ENCODE assay signal across 16 cellular contexts in the genomic region with DNA sequence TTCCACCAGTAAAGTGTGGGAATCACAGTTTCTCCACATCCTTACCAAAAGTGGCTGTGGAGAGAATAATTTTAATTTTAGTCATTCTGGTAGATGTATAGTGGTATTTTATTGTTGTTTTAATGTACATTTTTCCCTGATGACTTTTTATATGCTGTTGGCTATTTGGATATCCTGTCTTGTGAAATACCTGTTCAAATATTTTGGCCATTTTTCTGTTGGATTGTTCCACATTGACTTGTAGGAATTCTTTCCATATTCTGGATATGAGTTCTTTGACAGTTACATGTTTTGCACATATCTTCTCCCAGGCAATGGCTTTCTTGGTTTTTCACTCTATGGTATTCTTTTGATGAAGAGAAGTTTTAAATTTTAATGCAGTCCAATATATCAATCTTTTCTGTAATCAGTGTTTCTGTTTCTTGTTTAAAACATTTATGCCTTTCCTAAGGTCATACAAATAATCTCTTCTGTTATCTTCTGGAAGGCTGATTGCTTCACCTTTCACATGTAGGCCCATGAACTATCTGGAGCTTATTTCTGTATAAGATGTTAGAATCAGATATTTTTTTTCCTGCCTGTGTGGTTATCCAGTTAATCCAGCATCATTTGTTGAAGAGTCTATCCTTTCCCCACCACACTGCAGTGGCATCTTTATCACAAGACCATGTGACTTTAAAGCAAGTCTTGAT. TPM values are rescaled to one million over a fixed set of nuclear protein-coding genes. Genes with fewer than 3 reads are reported as not detected.
A peak's percentile ranks its signal among the peaks of the same experiment; 100 is the strongest.
DNase-seq lines count a peak whose midpoint lies in the region; ATAC-seq and TF ChIP-seq lines count a peak whose summit lies in the region.
"Had no signal": no experiment of that assay in that cellular context is flagged by ENCODE, and none has a peak within 500 bp of the region (broad histone marks: within the 10 kb centered on the region; RNA-seq: fewer than 3 reads in every experiment).

No MANE protein-coding gene starts in this region.

- DNase-seq in ELR (ENCODE audit: low read depth) (peak; percentile 82), RWPE2 (ENCODE audit: low spot score) (no peak), fibroblast of mammary gland (ENCODE audit: low read depth) (peak; percentile 5), progenitor cell of endocrine pancreas (ENCODE audit: low spot score, unreplicated experiment) (no peak), NCI-H524 treated with DMSO at 0.1 percent for 48 hours (lab: John Stamatoyannopoulos, UW) (no peak), NCI-H2081 treated with DMSO at 0.1 percent for 48 hours (lab: John Stamatoyannopoulos, UW) (no peak), HuH-7 (ENCODE audit: low spot score) (no peak)
- DNase-seq: activated CD4-positive, CD25-positive, alpha-beta regulatory T cell treated with anti-CD3 and anti-CD28 coated beads, Interleukin-2, amount 50 U/mL, for 72 hours; activated naive CD4-positive, alpha-beta T cell treated with anti-CD3 and anti-CD28 coated beads for 36 hours; activated T-cell treated with anti-CD3 and anti-CD28 coated beads, Interleukin-2, amount 50 U/mL, for 4 hours; NCI-H1436 treated with DMSO at 0.1 percent for 48 hours; NCI-H2227 treated with DMSO at 0.1 percent for 48 hours; stimulated activated CD4-positive, alpha-beta T cell treated with anti-CD3 and anti-CD28 coated beads, Interleukin-12 subunit alpha, Interleukin-12 subunit beta, amount 100 ng/mL, for 4 hours; testis had no signal

- no peaks in the 10 kb centered on the region for H3K9me3 Mint-ChIP-seq in progenitor cell of endocrine pancreas (ENCODE audit: low read depth)
- H3K9me3 Mint-ChIP-seq: activated naive CD4-positive, alpha-beta T cell treated with anti-CD3 and anti-CD28 coated beads for 36 hours; activated T-cell treated with anti-CD3 and anti-CD28 coated beads, Interleukin-2, amount 50 U/mL, for 4 hours had no signal

- H3K27ac Mint-ChIP-seq in progenitor cell of endocrine pancreas: no peak overlapping the region
- H3K27ac Mint-ChIP-seq: activated naive CD4-positive, alpha-beta T cell treated with anti-CD3 and anti-CD28 coated beads for 36 hours had no signal

- no peak overlapping the region for H3K4me3 Mint-ChIP-seq in progenitor cell of endocrine pancreas (ENCODE audit: low read depth)
- H3K4me3 Mint-ChIP-seq: activated naive CD4-positive, alpha-beta T cell treated with anti-CD3 and anti-CD28 coated beads for 36 hours; activated T-cell treated with anti-CD3 and anti-CD28 coated beads, Interleukin-2, amount 50 U/mL, for 4 hours had no signal

- H3K27me3 ChIP-seq in RWPE2 (ENCODE audit: insufficient read depth, poor library complexity, severe bottlenecking): no peaks in the 10 kb centered on the region
- no peaks in the 10 kb centered on the region for H3K27me3 ChIP-seq in skeletal muscle satellite cell (ENCODE audit: control insufficient read depth, insufficient read depth, low read length)
- H3K27me3 ChIP-seq: esophagus muscularis mucosa, testis had no signal

- H3K4me2 ChIP-seq in skeletal muscle satellite cell (ENCODE audit: low read length): peak overlapping the region; percentile 53

- peak; percentile 85 for ATAC-seq in RWPE2 (ENCODE audit: low read depth)
- ATAC-seq: activated T-cell treated with anti-CD3 and anti-CD28 coated beads, Interleukin-2, amount 50 U/mL, for 4 hours had no signal

- no peak overlapping the region for H3K4me3 ChIP-seq in RWPE2 (ENCODE audit: severe bottlenecking)
- H3K4me3 ChIP-seq in fibroblast of mammary gland (ENCODE audit: control insufficient read depth, low read depth, low read length): no peak overlapping the region
- H3K4me3 ChIP-seq in skeletal muscle satellite cell (ENCODE audit: low read length): peak overlapping the region; percentile 5
- H3K4me3 ChIP-seq: esophagus muscularis mucosa, testis had no signal

- H3K4me1 ChIP-seq in RWPE2 (ENCODE audit: insufficient read depth, poor library complexity, severe bottlenecking): peaks cover 48% of the 10 kb centered on the region
- peaks cover 30% of the 10 kb centered on the region for H3K4me1 ChIP-seq in skeletal muscle satellite cell (ENCODE audit: control insufficient read depth, insufficient read depth, low read length)

- H3K9ac ChIP-seq in skeletal muscle satellite cell (ENCODE audit: low read depth, low read length): no peak overlapping the region

- H3K27ac ChIP-seq in RWPE2 (ENCODE audit: poor library complexity, severe bottlenecking): peak overlapping the region; percentile 95
- H3K27ac ChIP-seq: esophagus muscularis mucosa, testis had no signal

- no peaks in the 10 kb centered on the region for H3K27me3 Mint-ChIP-seq in progenitor cell of endocrine pancreas

- H3K4me1 Mint-ChIP-seq in progenitor cell of endocrine pancreas (ENCODE audit: low read depth): peaks cover 18% of the 10 kb centered on the region

- H3K36me3 Mint-ChIP-seq in progenitor cell of endocrine pancreas (ENCODE audit: insufficient read depth): peaks cover 2% of the 10 kb centered on the region

- no peak for TF ChIP-seq CTCF in RWPE2 (IDR thresholded peaks at IDR 0.05; ENCODE audit: poor library complexity, severe bottlenecking)
- TF ChIP-seq CTCF in fibroblast of mammary gland (conservative IDR thresholded peaks at IDR 0.05; ENCODE audit: control insufficient read depth, insufficient read depth, low read depth, low read length): no peak
- TF ChIP-seq CTCF in progenitor cell of endocrine pancreas (IDR thresholded peaks at IDR 0.05; ENCODE audit: unreplicated experiment): no peak

- peaks cover 8% of the 10 kb centered on the region; the same call in 1 of the 2 replicates for H3K36me3 ChIP-seq in RWPE2 (ENCODE audit: low read depth)
- H3K36me3 ChIP-seq in skeletal muscle satellite cell (ENCODE audit: insufficient read depth, low read length): no peaks in the 10 kb centered on the region
- H3K36me3 ChIP-seq: esophagus muscularis mucosa had no signal

- H3K9me3 ChIP-seq in RWPE2 (ENCODE audit: severe bottlenecking) (no peaks in the 10 kb centered on the region), skeletal muscle satellite cell (replicated peaks; ENCODE audit: low read length) (no peaks in the 10 kb centered on the region)
- H3K9me3 ChIP-seq: esophagus muscularis mucosa, testis had no signal

RNA-seq across cellular contexts. Expression of a gene that starts 19.0 kb away (rescaled TPM):
- total RNA-seq in skeletal muscle satellite cell (2012; rRNA removed): 12.2 and 15.0 TPM in 2 replicates
- 26.6 and 28.9 TPM in 2 replicates for total RNA-seq in progenitor cell of endocrine pancreas

Comparison
In these comparisons a context has a peak if more than half of its experiments do, and no peak if none do; other contexts are left out.
1. DNase-seq: peak in ELR (single experiment) and fibroblast of mammary gland (single experiment); none in RWPE2 (single experiment), progenitor cell of endocrine pancreas (single experiment), NCI-H524 treated with DMSO at 0.1 percent for 48 hours (single experiment), NCI-H2081 treated with DMSO at 0.1 percent for 48 hours (single experiment) and HuH-7 (single experiment).